ENCODE assay signal across 8 cellular contexts in genomic region chr9:129458155-129458661, GRCh38.
DNase-seq lines count a peak whose midpoint lies in the region; ATAC-seq and TF ChIP-seq lines count a peak whose summit lies in the region.

No MANE protein-coding gene starts in this region.

- ATAC-seq in HG02678 (IDR thresholded peaks at IDR 0.05; ENCODE audit: unreplicated experiment) (peak; percentile 36), T-helper 17 cell (peak; percentile 78), HG02623 (IDR thresholded peaks at IDR 0.05; ENCODE audit: unreplicated experiment) (no peak)

- CTCF ChIA-PET in CD4-positive, alpha-beta memory T cell (lab: Charles Lee; ENCODE audit: partially characterized antibody), result interaction anchor here (0.6 to 3.7 kb wide), 7 partner anchors 21 to 319 kb away, joined by 3 to 13 read pairs (median 4); partner anchors contain the start of gene IER5L

- peak overlapping the region; percentile 84 for H3K27ac ChIP-seq in CD4-positive, alpha-beta memory T cell (ENCODE audit: low read depth, low read length)
- peak overlapping the region; percentile 81 to 94 for H3K27ac ChIP-seq in coronary artery
- H3K27ac ChIP-seq in osteoblast (ENCODE audit: low read depth, low read length), result peak overlapping the region; percentile 19

- TF ChIP-seq CTCF in coronary artery (IDR thresholded peaks at IDR 0.05) (no peak), osteoblast (IDR thresholded peaks at IDR 0.05; ENCODE audit: extremely low read depth, low read depth, low read length) (no peak)

- H3K27ac Mint-ChIP-seq in CD4-positive, alpha-beta memory T cell, result peak overlapping the region; percentile 89 to 98 (median 93)
- peak overlapping the region; percentile 94 for H3K27ac Mint-ChIP-seq in T-helper 17 cell

- no peaks in the 10 kb centered on the region for H3K36me3 Mint-ChIP-seq in CD4-positive, alpha-beta memory T cell
- no peaks in the 10 kb centered on the region for H3K36me3 Mint-ChIP-seq in T-helper 17 cell (ENCODE audit: low read depth)

- no peaks in the 10 kb centered on the region for H3K79me2 ChIP-seq in osteoblast (ENCODE audit: insufficient read depth, low read length)

- H3K4me3 Mint-ChIP-seq in CD4-positive, alpha-beta memory T cell, result peak overlapping the region in 7 of 8 donors; percentile 68 to 84 (median 69)
- peak overlapping the region; percentile 60 for H3K4me3 Mint-ChIP-seq in T-helper 17 cell

- H3K27me3 Mint-ChIP-seq in CD4-positive, alpha-beta memory T cell, result no peaks in the 10 kb centered on the region
- H3K27me3 Mint-ChIP-seq in T-helper 17 cell, result no peaks in the 10 kb centered on the region

- no peaks in the 10 kb centered on the region for H3K9me3 ChIP-seq in CD4-positive, alpha-beta memory T cell (ENCODE audit: control insufficient read depth in 1 of 2, low read length in 2 of 2)
- H3K9me3 ChIP-seq in T-helper 17 cell (ENCODE audit: control insufficient read depth, low read length, poor library complexity, severe bottlenecking), result no peaks in the 10 kb centered on the region
- no peaks in the 10 kb centered on the region for H3K9me3 ChIP-seq in osteoblast (ENCODE audit: low read depth, low read length)

- H3K9me3 Mint-ChIP-seq in CD4-positive, alpha-beta memory T cell, result no peaks in the 10 kb centered on the region

- no peaks in the 10 kb centered on the region for H4K20me1 ChIP-seq in osteoblast (ENCODE audit: insufficient read depth, low read length)

- peaks cover 31 to 62% (median 46%) of the 10 kb centered on the region in 4 donors for H3K4me1 Mint-ChIP-seq in CD4-positive, alpha-beta memory T cell
- peaks cover 22% of the 10 kb centered on the region for H3K4me1 Mint-ChIP-seq in T-helper 17 cell

- no peaks in the 10 kb centered on the region for H3K36me3 ChIP-seq in CD4-positive, alpha-beta memory T cell (ENCODE audit: insufficient read depth, low read length)
- H3K36me3 ChIP-seq in osteoblast (ENCODE audit: insufficient read depth, low read length), result no peaks in the 10 kb centered on the region

- H2AFZ ChIP-seq in osteoblast (ENCODE audit: low read length), result peak overlapping the region; percentile 61

- H3K4me2 ChIP-seq in osteoblast (ENCODE audit: insufficient read depth, low read length), result no peak overlapping the region

- intact Hi-C loops in CD4-positive, alpha-beta memory T cell (cut with micrococcal nuclease), result loop anchor here (1.0 kb wide), 1 partner anchor 38 kb away; no protein-coding TSS in a partner anchor

- POLR2A ChIA-PET in CD4-positive, alpha-beta memory T cell (lab: Charles Lee; ENCODE audit: partially characterized antibody), result interaction anchor here (0.6 to 4.9 kb wide), 22 partner anchors 10 to 284 kb away, joined by 3 to 85 read pairs (median 7); partner anchors contain the start of gene IER5L

- no peaks in the 10 kb centered on the region for H3K27me3 ChIP-seq in CD4-positive, alpha-beta memory T cell (ENCODE audit: insufficient read depth, low read length)
- no peaks in the 10 kb centered on the region for H3K27me3 ChIP-seq in osteoblast (ENCODE audit: insufficient read depth, low read length)

- DNase-seq in CD4-positive, alpha-beta memory T cell, result peak; percentile 76 to 83 (median 77)
- DNase-seq in T-helper 17 cell (peak in 2 of 3 donors; percentile 48 to 53), coronary artery (ENCODE audit: low spot score) (no peak), osteoblast (ENCODE audit: insufficient read length, low spot score, missing footprints) (peak; percentile 94), cerebellar cortex (ENCODE audit: low spot score) (no peak), mesenteric fat pad (ENCODE audit: low spot score) (no peak)

- peaks cover 56% of the 10 kb centered on the region for H3K4me1 ChIP-seq in CD4-positive, alpha-beta memory T cell (ENCODE audit: insufficient read depth, low read length)
- peaks cover 30% of the 10 kb centered on the region for H3K4me1 ChIP-seq in osteoblast (ENCODE audit: insufficient read depth, low read length)

- H3K4me3 ChIP-seq in CD4-positive, alpha-beta memory T cell (ENCODE audit: low read length in 2 of 2), result peak overlapping the region in 1 of 2 donors; percentile 33
- H3K4me3 ChIP-seq in coronary artery (no peak overlapping the region), osteoblast (ENCODE audit: insufficient read depth, low read length) (no peak overlapping the region)

Comparison
In these comparisons a context has a peak if more than half of its experiments do, and no peak if none do; other contexts are left out.
1. DNase-seq: peak in CD4-positive, alpha-beta memory T cell (5 of 5), T-helper 17 cell (2 of 3) and osteoblast (single experiment); none in coronary artery (single experiment), cerebellar cortex (single experiment) and mesenteric fat pad (single experiment).
2. H3K27ac ChIP-seq: peak in every context shown above with its lines; median percentile 88 in coronary artery; 84 in CD4-positive, alpha-beta memory T cell; 19 in osteoblast.